ENCODE assay signal across 22 cellular contexts in genomic region chrX:19564606-19565005, GRCh38. TPM values are rescaled to one million over a fixed set of nuclear protein-coding genes. Genes with fewer than 3 reads are reported as not detected.
"Had no signal": no experiment of that assay in that cellular context is flagged by ENCODE, and none has a peak within 500 bp of the region (broad histone marks: within the 10 kb centered on the region; RNA-seq: fewer than 3 reads in every experiment).

No MANE protein-coding gene starts in this region.

- H3K27me3 Mint-ChIP-seq: activated naive CD8-positive, alpha-beta T cell; dendritic cell treated with granulocyte-macrophage colony-stimulating factor and Interleukin-4, amounts not matched to agents 40 ng/mL and 50 ng/mL, for 4 days; naive B cell; progenitor cell of endocrine pancreas had no signal

- H3K9me3 ChIP-seq: lower lobe of right lung, upper lobe of right lung had no signal

- H3K4me2 ChIP-seq: neural progenitor cell had no signal

- H3K36me3 ChIP-seq: neural progenitor cell, upper lobe of right lung had no signal

- H3K9ac ChIP-seq: neural progenitor cell had no signal

- FAIRE-seq: keratinocyte had no signal

- H3K9me3 Mint-ChIP-seq: activated T-helper 1 cell treated with anti-CD3 and anti-CD28 coated beads, Interleukin-12 subunit alpha, Interleukin-12 subunit beta, Interleukin-2, Interleukin-4 antibody, amounts not matched to agents 30 ng/mL and 10 ng/mL and 1 ng/mL, durations not matched to agents 14 hours and 24 hours and 36 hours; dendritic cell treated with granulocyte-macrophage colony-stimulating factor and Interleukin-4, amounts not matched to agents 40 ng/mL and 50 ng/mL, for 4 days; naive B cell; WTC11 had no signal

- H3K4me1 Mint-ChIP-seq: neural progenitor cell had no signal

- H3K27ac ChIP-seq: lower lobe of right lung, neural progenitor cell, upper lobe of right lung had no signal

- H3K36me3 Mint-ChIP-seq: naive B cell, neural progenitor cell, WTC11 had no signal

- H3K4me3 ChIP-seq: lower lobe of right lung, neural progenitor cell, upper lobe of right lung had no signal

- ATAC-seq: lower lobe of right lung; stimulated activated naive CD8-positive, alpha-beta T cell treated with anti-CD3 and anti-CD28 coated beads, Interleukin-15, Interleukin-2, amounts not matched to agents 100 U/mL and 50 U/mL, for 24 hours; upper lobe of right lung; WTC11 had no signal

- H3K4me1 ChIP-seq: neural progenitor cell, upper lobe of right lung had no signal

- DNase-seq: activated CD8-positive, alpha-beta memory T cell treated with anti-CD3 and anti-CD28 coated beads, Interleukin-2, amount 50 U/mL, for 48 hours; activated gamma-delta T cell treated with Interleukin-2 at 50 U/mL for 16 hours; amniotic stem cell; effector CD8-positive, alpha-beta T cell; erythroblast; foreskin fibroblast; lower lobe of right lung; naive B cell; retina; stimulated activated CD4-positive, alpha-beta T cell treated with anti-CD3 and anti-CD28 coated beads, Interleukin-4, amount 100 ng/mL, for 24 hours; stimulated activated naive CD8-positive, alpha-beta T cell treated with anti-CD3 and anti-CD28 coated beads, Interleukin-15, Interleukin-2, amounts not matched to agents 100 U/mL and 50 U/mL, for 24 hours; T1000; upper lobe of right lung had no signal

- H3K27ac Mint-ChIP-seq: dendritic cell treated with granulocyte-macrophage colony-stimulating factor and Interleukin-4, amounts not matched to agents 40 ng/mL and 50 ng/mL, for 4 days; neural progenitor cell; progenitor cell of endocrine pancreas; WTC11 had no signal

- H2AFZ ChIP-seq: neural progenitor cell had no signal

- H3K27me3 ChIP-seq: neural progenitor cell, upper lobe of right lung had no signal

- H3K4me3 Mint-ChIP-seq: activated naive CD8-positive, alpha-beta T cell; activated T-helper 1 cell treated with anti-CD3 and anti-CD28 coated beads, Interleukin-12 subunit alpha, Interleukin-12 subunit beta, Interleukin-2, Interleukin-4 antibody, amounts not matched to agents 30 ng/mL and 10 ng/mL and 1 ng/mL, durations not matched to agents 14 hours and 24 hours and 36 hours; dendritic cell treated with granulocyte-macrophage colony-stimulating factor and Interleukin-4, amounts not matched to agents 40 ng/mL and 50 ng/mL, for 4 days; naive B cell; neural progenitor cell; WTC11 had no signal

RNA-seq across cellular contexts. Expression of gene MAP3K15, which starts 49.3 kb away (rescaled TPM):
- total RNA-seq: glomerular endothelial cell, subcutaneous adipose tissue had no signal
